Comparison of ENCODE assay signal across 8 cellular contexts in the genomic region with DNA sequence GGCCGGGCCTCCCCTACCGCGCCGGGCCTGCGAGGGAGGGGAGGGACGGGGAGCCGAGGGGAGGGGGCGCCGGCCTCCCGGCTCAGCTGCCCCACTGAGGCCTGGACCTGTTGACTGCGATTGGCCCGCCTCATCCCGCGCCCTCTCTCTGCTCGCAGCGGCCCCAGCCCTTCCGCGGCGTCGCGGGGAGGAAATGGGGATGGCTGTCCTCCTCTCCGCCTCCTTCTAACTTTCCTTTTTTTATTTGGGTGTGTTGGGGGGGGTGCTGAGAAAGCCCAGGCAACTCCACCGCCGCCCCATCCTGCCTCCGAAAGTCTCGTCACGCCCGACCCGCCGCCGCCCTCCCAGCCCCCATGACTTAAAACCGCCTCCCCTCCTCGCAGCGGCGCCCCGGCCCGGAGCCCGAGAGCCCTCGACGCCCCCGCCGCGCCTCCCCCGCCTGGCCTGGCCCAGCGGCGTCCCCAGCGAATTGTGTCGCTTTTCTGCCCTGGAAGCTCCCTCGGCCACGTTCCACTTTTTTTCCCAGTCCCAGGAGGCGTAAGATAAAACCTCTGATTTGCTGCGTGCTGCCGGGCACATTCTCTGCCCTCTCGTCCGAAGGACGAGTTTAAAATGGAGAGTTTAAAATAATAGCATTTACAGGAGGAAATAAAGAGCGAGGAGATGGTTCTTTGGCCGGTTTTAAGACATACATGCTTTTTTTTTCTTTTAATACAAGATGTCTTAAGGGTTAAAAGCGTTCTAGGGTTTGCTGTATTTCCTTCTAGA. TPM values are rescaled to one million over a fixed set of nuclear protein-coding genes. Genes with fewer than 3 reads are reported as not detected.
DNase-seq lines count a peak whose midpoint lies in the region; ATAC-seq, FAIRE-seq and TF ChIP-seq lines count a peak whose summit lies in the region.

No MANE protein-coding gene starts in this region.

- peak overlapping the region; percentile 98 to 99 for H3K27ac ChIP-seq in coronary artery

- peak overlapping the region; percentile 85 for H3K4me3 ChIP-seq in coronary artery

- ATAC-seq in left lobe of liver, result peak; percentile 59

- no peak for TF ChIP-seq CTCF in coronary artery (IDR thresholded peaks at IDR 0.05)

- FAIRE-seq in H54 (lab: Jason Lieb, UNC), result no peak

- peak; percentile 46; the same call in 1 of the 2 replicates for TF ChIP-seq POLR2A in H54 (IDR thresholded peaks at IDR 0.05; ENCODE audit: low read depth, low read length)

- DNase-seq in GDM1 (lab: John Stamatoyannopoulos, UW) (peak; percentile 89), H54 (ENCODE audit: insufficient read length, low spot score) (no peak), NCI-H1105 treated with DMSO at 0.1 percent for 48 hours (lab: John Stamatoyannopoulos, UW) (peak; percentile 66), coronary artery (ENCODE audit: low spot score) (peak; percentile 89), left lobe of liver (ENCODE audit: low spot score) (peak; percentile 81), cerebellar nuclear complex (lab: John Stamatoyannopoulos, UW) (no peak)
- DNase-seq in activated CD4-positive, CD25-positive, alpha-beta regulatory T cell treated with anti-CD3 and anti-CD28 coated beads, Interleukin-2, amount 50 U/mL, for 72 hours, result peak; percentile 59
- DNase-seq in stimulated activated CD4-positive, alpha-beta T cell treated with anti-CD3 and anti-CD28 coated beads, Interleukin-4, amount 100 ng/mL, for 1 hour, result peak; percentile 72

RNA-seq across cellular contexts. Expression of a gene that starts 0.9 kb away (rescaled TPM):
- total RNA-seq in left lobe of liver, result 3.4 TPM

RNA-seq across cellular contexts. Expression of a gene that starts 7.7 kb away (rescaled TPM):
- total RNA-seq in left lobe of liver, result 19.5 TPM

Comparison
In these comparisons a context has a peak if more than half of its experiments do, and no peak if none do; other contexts are left out.
1. DNase-seq: peak in GDM1 (single experiment), NCI-H1105 treated with DMSO at 0.1 percent for 48 hours (single experiment), activated CD4-positive, CD25-positive, alpha-beta regulatory T cell treated with anti-CD3 and anti-CD28 coated beads, Interleukin-2, amount 50 U/mL, for 72 hours (single experiment), coronary artery (single experiment), left lobe of liver (single experiment) and stimulated activated CD4-positive, alpha-beta T cell treated with anti-CD3 and anti-CD28 coated beads, Interleukin-4, amount 100 ng/mL, for 1 hour (single experiment); none in H54 (single experiment) and cerebellar nuclear complex (0 of 2).